8 cellular contexts compared by ENCODE assay signal in genomic region chr12:57614178-57614947, GRCh38. TPM values are rescaled to one million over a fixed set of nuclear protein-coding genes. Genes with fewer than 3 reads are reported as not detected.
DNase-seq lines count a peak whose midpoint lies in the region; ATAC-seq, FAIRE-seq and TF ChIP-seq lines count a peak whose summit lies in the region.

No MANE protein-coding gene starts in this region.

- H3K36me3 Mint-ChIP-seq in activated B cell treated with CpG ODN at 0.5 μM for 24 hours (ENCODE audit: low read depth), result no peaks in the 10 kb centered on the region

- ATAC-seq in GM18505 (IDR thresholded peaks at IDR 0.05; ENCODE audit: unreplicated experiment) (peak; percentile 42), HG02852 (IDR thresholded peaks at IDR 0.05; ENCODE audit: unreplicated experiment) (peak; percentile 50), activated B cell treated with CpG ODN at 0.5 μM for 24 hours (ENCODE audit: low read depth) (peak; percentile 78)

- H3K4me1 ChIP-seq in uterus, result no peaks in the 10 kb centered on the region
- peaks cover 0 to 5% of the 10 kb centered on the region in 2 donors for H3K4me1 ChIP-seq in small intestine (ENCODE audit: control insufficient read depth in 2 of 2, insufficient read depth in 1 of 2, low read depth in 1 of 2, low read length in 1 of 2)

- H3K27ac ChIP-seq in uterus (no peak overlapping the region), small intestine (ENCODE audit: low read depth in 1 of 2, low read length in 1 of 2) (no peak overlapping the region)

- H3K9me3 Mint-ChIP-seq in activated B cell treated with CpG ODN at 0.5 μM for 24 hours, result no peaks in the 10 kb centered on the region

- peaks cover 31% of the 10 kb centered on the region for H3K27me3 Mint-ChIP-seq in activated B cell treated with CpG ODN at 0.5 μM for 24 hours

- POLR2A ChIA-PET in activated B cell treated with CpG ODN at 0.5 μM for 24 hours (lab: Charles Lee), result interaction anchor here (0.5 to 1.8 kb wide), 8 partner anchors 11 to 1458 kb away, joined by 3 to 8 read pairs (median 4); partner anchors contain the start of genes DDIT3, PIP4K2C and TSPAN31

- no peak for FAIRE-seq in small intestine (lab: Jason Lieb, UNC)

- H3K27ac Mint-ChIP-seq in activated B cell treated with CpG ODN at 0.5 μM for 24 hours, result peak overlapping the region; percentile 30

- TF ChIP-seq CTCF in activated B cell treated with CpG ODN at 0.5 μM for 24 hours (IDR thresholded peaks at IDR 0.05) (no peak), uterus (IDR thresholded peaks at IDR 0.05) (no peak)

- H3K4me3 Mint-ChIP-seq in activated B cell treated with CpG ODN at 0.5 μM for 24 hours, result peak overlapping the region; percentile 55

- no peaks in the 10 kb centered on the region for H3K36me3 ChIP-seq in uterus
- H3K36me3 ChIP-seq in small intestine (ENCODE audit: control insufficient read depth in 2 of 2, insufficient read depth in 2 of 2, low read length in 2 of 2), result no peaks in the 10 kb centered on the region

- peaks cover 46% of the 10 kb centered on the region for H3K4me1 Mint-ChIP-seq in activated B cell treated with CpG ODN at 0.5 μM for 24 hours

- H3K9me3 ChIP-seq in uterus (no peaks in the 10 kb centered on the region), small intestine (ENCODE audit: control insufficient read depth, low read depth) (no peaks in the 10 kb centered on the region)

- DNase-seq in AG08395 (ENCODE audit: low spot score) (peak; percentile 40), activated B cell treated with CpG ODN at 0.5 μM for 24 hours (peak; percentile 36), uterus (peak; percentile 49 to 59), epidermal melanocyte (ENCODE audit: insufficient read length, low spot score) (no peak), small intestine (no peak), SHP77 treated with DMSO at 0.1 percent for 48 hours (lab: John Stamatoyannopoulos, UW) (no peak)

- TF ChIP-seq POLR2A in GM18505 (IDR thresholded peaks at IDR 0.05; ENCODE audit: borderline replicate concordance, extremely low read depth, insufficient read depth, insufficient read length) (no peak), uterus (IDR thresholded peaks at IDR 0.05) (no peak)

- intact Hi-C loops in activated B cell treated with CpG ODN at 0.5 μM for 24 hours (cut with micrococcal nuclease) (loop anchor here (1.0 to 2.0 kb wide), 2 partner anchors 9 to 18 kb away; partner anchors contain the start of gene B4GALNT1), uterus (cut with DNase I; ENCODE audit: low total_unique reads) (no loop called here)

- no peak overlapping the region for H3K4me3 ChIP-seq in uterus
- no peak overlapping the region for H3K4me3 ChIP-seq in small intestine (ENCODE audit: low read depth in 1 of 2, low read length in 2 of 2)

- 31 to 44% (median 41%) methylated on average over 14 of the region's 14 CpGs for WGBS in small intestine, 3 donors

- CTCF ChIA-PET in activated B cell treated with CpG ODN at 0.5 μM for 24 hours (lab: Charles Lee), result interaction anchor here (0.7 to 2.8 kb wide), 7 partner anchors 8 to 155 kb away, joined by 3 to 19 read pairs (median 5); partner anchors contain the start of gene GLI1

- H3K27me3 ChIP-seq in uterus (no peaks in the 10 kb centered on the region), small intestine (ENCODE audit: control insufficient read depth in 2 of 2, insufficient read depth in 2 of 2, low read length in 2 of 2) (peaks cover 0 to 22% of the 10 kb centered on the region in 2 donors)

RNA-seq across cellular contexts. Expression of gene ARHGEF25, which starts 3.1 kb away (rescaled TPM):
- total RNA-seq in activated B cell treated with CpG ODN at 0.5 μM for 24 hours (not detected in 2 replicates), uterus (100 to 1,000 TPM in 1 of 4 donors, 10 to 100 TPM in 3; 52.9 to 205 (median 85.6) TPM)
- polyA plus RNA-seq in small intestine, result 10 to 100 TPM in 1 of 3 donors, 1 to 10 TPM in 1, not detected in 1; 4.6 to 11.8 TPM

RNA-seq across cellular contexts. Expression of gene DTX3, which starts 9.7 kb away (rescaled TPM):
- total RNA-seq in activated B cell treated with CpG ODN at 0.5 μM for 24 hours (3.7 and 3.9 TPM in 2 replicates), uterus (10 to 100 TPM; 17.6 to 82.5 (median 40.9) TPM)
- polyA plus RNA-seq in small intestine, result 1 to 10 TPM in 2 of 3 donors, not detected in 1; 5.4 to 9.9 TPM

RNA-seq across cellular contexts. Expression of gene B4GALNT1, which starts 18.6 kb away (rescaled TPM):
- total RNA-seq in activated B cell treated with CpG ODN at 0.5 μM for 24 hours, result 0.31 and 0.51 TPM in 2 replicates
- total RNA-seq in uterus, result 10 to 100 TPM in 1 of 4 donors, 1 to 10 TPM in 3; 2.9 to 14.1 (median 3.9) TPM
- polyA plus RNA-seq in small intestine, result 1 to 10 TPM in 1 of 3 donors, under 1 TPM in 1, not detected in 1; 0.27 to 2.1 TPM

RNA-seq across cellular contexts. Expression of gene PIP4K2C, which starts 23.4 kb away (rescaled TPM):
- total RNA-seq in activated B cell treated with CpG ODN at 0.5 μM for 24 hours, result 16.5 and 17.9 TPM in 2 replicates
- 10 to 100 TPM in 3 of 4 donors, 1 to 10 TPM in 1; 2.6 to 29.3 (median 18.8) TPM for total RNA-seq in uterus
- 10 to 100 TPM; 16.1 to 18.1 (median 17.6) TPM for polyA plus RNA-seq in small intestine

Comparison
In these comparisons a context has a peak if more than half of its experiments do, and no peak if none do; other contexts are left out.
1. DNase-seq: peak in AG08395 (single experiment), activated B cell treated with CpG ODN at 0.5 μM for 24 hours (single experiment) and uterus (2 of 2); none in epidermal melanocyte (single experiment), small intestine (single experiment) and SHP77 treated with DMSO at 0.1 percent for 48 hours (single experiment).
2. RNA of gene ARHGEF25, which starts 3.1 kb away (total RNA-seq): 52.9 to 205 TPM in uterus; not detected in activated B cell treated with CpG ODN at 0.5 μM for 24 hours; every median in the first group is over 10 times any median in the second.
3. Peak in every context shown above with its lines, with median percentiles within 50 percentile points of each other: ATAC-seq.